ENCODE assay signal across 15 cellular contexts in the genomic region with DNA sequence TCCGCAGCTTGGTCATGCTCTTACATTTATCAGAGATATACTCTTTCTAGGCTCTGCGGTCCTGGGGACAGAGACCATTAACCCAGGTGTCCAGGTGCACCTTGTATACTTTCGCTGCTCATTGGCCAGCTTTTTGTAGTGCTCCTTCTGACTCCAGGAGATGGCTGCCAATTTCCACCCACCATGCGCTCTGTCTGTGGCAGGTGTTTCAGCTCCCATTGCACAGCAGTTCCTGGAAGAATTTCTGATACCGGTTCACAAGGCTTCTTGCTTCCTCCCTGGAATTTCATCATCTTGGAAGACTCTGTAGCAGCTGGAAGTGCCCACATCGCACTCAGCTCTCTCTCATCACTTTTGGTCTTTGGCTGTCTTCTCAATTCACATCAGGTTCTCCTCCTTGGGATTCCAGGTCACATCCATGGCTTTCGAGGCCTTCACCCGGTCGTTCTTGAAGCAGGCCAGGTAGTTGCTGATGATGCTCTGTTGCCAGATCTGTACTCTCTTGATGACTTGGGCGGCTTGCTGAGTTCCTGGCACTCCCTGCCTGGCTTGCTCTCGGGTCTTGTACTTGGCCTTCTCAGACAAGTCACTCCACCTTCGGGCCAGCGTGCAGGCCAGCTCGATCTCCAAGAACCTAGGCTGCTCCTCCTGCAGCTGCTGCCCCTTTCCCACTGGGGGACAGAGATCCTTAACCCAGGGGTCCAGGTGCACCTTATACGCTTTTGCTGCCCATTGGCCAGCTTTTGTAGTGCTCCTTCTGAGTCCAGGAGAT. TPM values are rescaled to one million over a fixed set of nuclear protein-coding genes. Genes with fewer than 3 reads are reported as not detected.
DNase-seq lines count a peak whose midpoint lies in the region; ATAC-seq and TF ChIP-seq lines count a peak whose summit lies in the region.
"Had no signal": no experiment of that assay in that cellular context is flagged by ENCODE, and none has a peak within 500 bp of the region (broad histone marks: within the 10 kb centered on the region; RNA-seq: fewer than 3 reads in every experiment).

No MANE protein-coding gene starts in this region.

- no peak overlapping the region for H2BK5ac ChIP-seq in neuronal stem cell (ENCODE audit: low read length)

- intact Hi-C loops in Right ventricle myocardium inferior (cut with DNase I), result no loop called here
- intact Hi-C loops in left ventricle myocardium inferior (cut with micrococcal nuclease), result no loop called here
- intact Hi-C loops in body of pancreas (cut with DNase I), result no loop called here
- intact Hi-C loops in upper lobe of right lung (cut with DNase I), result no loop called here
- intact Hi-C loops in colonic mucosa (cut with DNase I), result no loop called here

- DNase-seq in Right ventricle myocardium inferior (ENCODE audit: missing footprints) (no peak), left ventricle myocardium inferior (no peak), body of pancreas (peak; percentile 21 to 61 (median 36)), neuronal stem cell (ENCODE audit: low spot score) (no peak), upper lobe of right lung (peak; percentile 65), colonic mucosa (no peak)
- DNase-seq: 8988T; CD4-positive, CD25-positive, alpha-beta regulatory T cell; DMS79; EL; HFFc6 had no signal

- no peak overlapping the region for H4K8ac ChIP-seq in neuronal stem cell (ENCODE audit: low read depth, low read length)

- H3K14ac ChIP-seq in neuronal stem cell (ENCODE audit: low read length), result no peak overlapping the region

- ATAC-seq in Right ventricle myocardium inferior (peak; percentile 37), body of pancreas (peak; percentile 33), upper lobe of right lung (peak; percentile 32), SK-N-SH treated with all-trans-retinoic acid at 6 μM for 48 hours (no peak), HG03280 (IDR thresholded peaks at IDR 0.05; ENCODE audit: unreplicated experiment) (no peak)

- H2AFZ ChIP-seq in neuronal stem cell (ENCODE audit: low read length), result no peak overlapping the region

- no peaks in the 10 kb centered on the region for H3K9me3 ChIP-seq in left ventricle myocardium inferior (replicated peaks)
- H3K9me3 ChIP-seq in body of pancreas, result no peaks in the 10 kb centered on the region
- H3K9me3 ChIP-seq in neuronal stem cell (replicated peaks in 1 of 2; ENCODE audit: control insufficient read depth in 2 of 2, insufficient read depth in 1 of 2, low read depth in 1 of 2, low read length in 2 of 2), result no peaks in the 10 kb centered on the region
- no peaks in the 10 kb centered on the region for H3K9me3 ChIP-seq in upper lobe of right lung
- no peaks in the 10 kb centered on the region for H3K9me3 ChIP-seq in colonic mucosa
- H3K9me3 ChIP-seq: BLaER1 treated with 17β-estradiol and CSF1 and Interleukin-3, amounts not matched to agents 10 nM and 100 nM; HAP-1 had no signal

- H4K91ac ChIP-seq in neuronal stem cell (ENCODE audit: low read depth, low read length, poor library complexity), result no peak overlapping the region

- H3K9ac ChIP-seq in neuronal stem cell (ENCODE audit: low read depth, low read length, poor library complexity), result no peak overlapping the region
- no peak overlapping the region for H3K9ac ChIP-seq in colonic mucosa (ENCODE audit: low read depth in 2 of 2, low read length in 2 of 2)
- H3K9ac ChIP-seq: BLaER1 treated with 17β-estradiol and CSF1 and Interleukin-3, amounts not matched to agents 10 nM and 100 nM had no signal

- peak overlapping the region; percentile 11 for H3K18ac ChIP-seq in neuronal stem cell (ENCODE audit: low read length)

- H3K27ac ChIP-seq in left ventricle myocardium inferior (replicated peaks) (no peak overlapping the region), body of pancreas (no peak overlapping the region), neuronal stem cell (replicated peaks; ENCODE audit: low read length) (no peak overlapping the region), upper lobe of right lung (no peak overlapping the region), colonic mucosa (no peak overlapping the region)
- H3K27ac ChIP-seq: BLaER1 treated with 17β-estradiol and CSF1 and Interleukin-3, amounts not matched to agents 10 nM and 100 nM had no signal

- no peak for TF ChIP-seq CTCF in left ventricle myocardium inferior (IDR thresholded peaks at IDR 0.05; ENCODE audit: borderline replicate concordance)
- no peak for TF ChIP-seq CTCF in body of pancreas (IDR thresholded peaks at IDR 0.05)
- no peak for TF ChIP-seq CTCF in upper lobe of right lung (IDR thresholded peaks at IDR 0.05)
- no peak for TF ChIP-seq CTCF in colonic mucosa (IDR thresholded peaks at IDR 0.05)

- no peaks in the 10 kb centered on the region for H3K36me3 ChIP-seq in left ventricle myocardium inferior
- H3K36me3 ChIP-seq in body of pancreas (replicated peaks in 1 of 2; ENCODE audit: insufficient read depth in 1 of 2, low read depth in 2 of 2), result no peaks in the 10 kb centered on the region
- no peaks in the 10 kb centered on the region for H3K36me3 ChIP-seq in neuronal stem cell (replicated peaks in 1 of 2; ENCODE audit: control insufficient read depth in 2 of 2, insufficient read depth in 2 of 2, low read length in 2 of 2)
- H3K36me3 ChIP-seq in upper lobe of right lung, result no peaks in the 10 kb centered on the region
- H3K36me3 ChIP-seq in colonic mucosa, result no peaks in the 10 kb centered on the region
- H3K36me3 ChIP-seq: BLaER1 treated with 17β-estradiol and CSF1 and Interleukin-3, amounts not matched to agents 10 nM and 100 nM; HAP-1 had no signal

- H3K23ac ChIP-seq in neuronal stem cell (ENCODE audit: low read depth, low read length, poor library complexity), result no peak overlapping the region

- H2BK12ac ChIP-seq in neuronal stem cell (ENCODE audit: low read length), result no peak overlapping the region

- no peak overlapping the region for H3K4me2 ChIP-seq in neuronal stem cell (ENCODE audit: insufficient read depth, low read length, poor library complexity, severe bottlenecking)
- H3K4me2 ChIP-seq: BLaER1 treated with 17β-estradiol and CSF1 and Interleukin-3, amounts not matched to agents 10 nM and 100 nM had no signal

- TF ChIP-seq POLR2A in body of pancreas (IDR thresholded peaks at IDR 0.05), result no peak

- H3K4me1 ChIP-seq in left ventricle myocardium inferior, result no peaks in the 10 kb centered on the region
- no peaks in the 10 kb centered on the region for H3K4me1 ChIP-seq in body of pancreas
- peaks cover 0 to 2% of the 10 kb centered on the region in 2 donors for H3K4me1 ChIP-seq in neuronal stem cell (ENCODE audit: control insufficient read depth in 2 of 2, insufficient read depth in 1 of 2, low read depth in 1 of 2, low read length in 2 of 2)
- H3K4me1 ChIP-seq in upper lobe of right lung, result no peaks in the 10 kb centered on the region
- no peaks in the 10 kb centered on the region for H3K4me1 ChIP-seq in colonic mucosa
- H3K4me1 ChIP-seq: BLaER1 treated with 17β-estradiol and CSF1 and Interleukin-3, amounts not matched to agents 10 nM and 100 nM had no signal

- no peak overlapping the region for H3K4ac ChIP-seq in neuronal stem cell (ENCODE audit: low read length)

- WGBS in body of pancreas, 2 donors, result 72 to 80% methylated on average over 15 of the region's 15 CpGs
- no CpG with 5 or more reads among the region's 15 CpGs for WGBS in neuronal stem cell (ENCODE audit: extremely low coverage in 2 of 2, insufficient read length in 2 of 2, insufficient replicate concordance in 1 of 2), 2 donors

- no peak overlapping the region for H2BK120ac ChIP-seq in neuronal stem cell (ENCODE audit: low read depth, low read length)

- H3K27me3 ChIP-seq in left ventricle myocardium inferior (ENCODE audit: low read depth) (peaks cover 11% of the 10 kb centered on the region), body of pancreas (no peaks in the 10 kb centered on the region), neuronal stem cell (ENCODE audit: control insufficient read depth in 3 of 3, insufficient read depth in 3 of 3, low read depth in 1 of 3, low read length in 3 of 3) (no peaks in the 10 kb centered on the region), upper lobe of right lung (no peaks in the 10 kb centered on the region), colonic mucosa (no peaks in the 10 kb centered on the region)
- H3K27me3 ChIP-seq: BLaER1 treated with 17β-estradiol and CSF1 and Interleukin-3, amounts not matched to agents 10 nM and 100 nM had no signal

- H2BK15ac ChIP-seq in neuronal stem cell (ENCODE audit: low read length), result no peak overlapping the region

- H3K4me3 ChIP-seq in left ventricle myocardium inferior (no peak overlapping the region), body of pancreas (no peak overlapping the region), neuronal stem cell (ENCODE audit: low read length in 2 of 2) (no peak overlapping the region), upper lobe of right lung (no peak overlapping the region), colonic mucosa (no peak overlapping the region)
- H3K4me3 ChIP-seq: BLaER1 treated with 17β-estradiol and CSF1 and Interleukin-3, amounts not matched to agents 10 nM and 100 nM; HAP-1 had no signal

- no peak overlapping the region for H2AK5ac ChIP-seq in neuronal stem cell (ENCODE audit: low read depth, low read length)

- no peaks in the 10 kb centered on the region for H3K79me1 ChIP-seq in neuronal stem cell (ENCODE audit: low read depth, low read length)

TF ChIP-seq in SK-N-SH treated with all-trans-retinoic acid at 6 μM for 48 hours, 23 proteins besides CTCF, POLR2A, EP300 and RAD21 (continues in another document):
- TF ChIP-seq BACH2 (CRISPR knock-in tag; IDR thresholded peaks at IDR 0.05; ENCODE audit: borderline replicate concordance) (no peak), ESRRG (CRISPR knock-in tag; IDR thresholded peaks at IDR 0.05) (no peak), CSDC2 (CRISPR knock-in tag; IDR thresholded peaks at IDR 0.05) (no peak), GLIS3 (CRISPR knock-in tag; IDR thresholded peaks at IDR 0.05) (no peak), SNAI2 (CRISPR knock-in tag; IDR thresholded peaks at IDR 0.05) (no peak), ARNTL (CRISPR knock-in tag; IDR thresholded peaks at IDR 0.05; ENCODE audit: borderline replicate concordance, low read depth) (no peak), TOX (CRISPR knock-in tag; IDR thresholded peaks at IDR 0.05; ENCODE audit: borderline replicate concordance) (no peak), ZC3H10 (CRISPR knock-in tag; IDR thresholded peaks at IDR 0.05) (no peak)

RNA-seq across cellular contexts. Expression of a gene that starts 41.1 kb away (rescaled TPM):
- 67.3 TPM for total RNA-seq in Right ventricle myocardium inferior
- total RNA-seq in left ventricle myocardium inferior, result 66.7 TPM
- total RNA-seq in body of pancreas, result 10 to 100 TPM; 21.0 to 30.3 TPM
- polyA plus RNA-seq in neuronal stem cell (2013, experiment 1 of 2), result 34.7 TPM
- polyA plus RNA-seq in neuronal stem cell (2013, experiment 2 of 2), result 33.3 TPM
- total RNA-seq in upper lobe of right lung, result 91.5 TPM
- total RNA-seq in colonic mucosa, result 10 to 100 TPM; 40.8 to 51.4 TPM

Comparison
In these comparisons a context has a peak if more than half of its experiments do, and no peak if none do; other contexts are left out.
1. ATAC-seq: peak in Right ventricle myocardium inferior (single experiment), body of pancreas (single experiment) and upper lobe of right lung (single experiment); none in SK-N-SH treated with all-trans-retinoic acid at 6 μM for 48 hours (single experiment) and HG03280 (single experiment).
2. DNase-seq: peak in body of pancreas (4 of 4) and upper lobe of right lung (single experiment); none in Right ventricle myocardium inferior (single experiment), left ventricle myocardium inferior (single experiment), neuronal stem cell (single experiment) and colonic mucosa (single experiment).